In genomic region chr19:8212212-8212611, GRCh38 we compare ENCODE assay signal across 1 cellular context.
TF ChIP-seq lines count a peak whose summit lies in the region.

No MANE protein-coding gene starts in this region.

TF ChIP-seq in HepG2, 621 proteins besides CTCF, POLR2A, EP300 and RAD21:
- TF ChIP-seq CSRNP2 (CRISPR knock-in tag; conservative IDR thresholded peaks at IDR 0.05; ENCODE audit: low read depth) (no peak), GTF2F1 (IDR thresholded peaks at IDR 0.05; ENCODE audit: low read length) (no peak), PRDM15 (CRISPR knock-in tag; IDR thresholded peaks at IDR 0.05) (peak; percentile 82), SNAPC4 (CRISPR knock-in tag; IDR thresholded peaks at IDR 0.05) (no peak), RXRA (CRISPR knock-in tag; IDR thresholded peaks at IDR 0.05) (no peak)
